8 cellular contexts compared by ENCODE assay signal in genomic region chr2:65228249-65228750, GRCh38. TPM values are rescaled to one million over a fixed set of nuclear protein-coding genes. Genes with fewer than 3 reads are reported as not detected.
DNase-seq lines count a peak whose midpoint lies in the region; ATAC-seq and TF ChIP-seq lines count a peak whose summit lies in the region.

No MANE protein-coding gene starts in this region.

- H3K4me1 ChIP-seq in RWPE2 (ENCODE audit: insufficient read depth, poor library complexity, severe bottlenecking) (peaks cover 47% of the 10 kb centered on the region), stomach (peaks cover 35 to 65% (median 55%) of the 10 kb centered on the region in 4 donors)

- H3K9me3 ChIP-seq in RWPE2 (ENCODE audit: severe bottlenecking) (no peaks in the 10 kb centered on the region), stomach (no peaks in the 10 kb centered on the region)

- ATAC-seq in GM19324 (IDR thresholded peaks at IDR 0.05; ENCODE audit: low FRiP score, unreplicated experiment) (peak; percentile 30), HG03432 (IDR thresholded peaks at IDR 0.05; ENCODE audit: unreplicated experiment) (peak; percentile 40), RWPE2 (ENCODE audit: low read depth) (no peak; the same call in 2 of the 3 replicates)

- no peak for TF ChIP-seq EP300 in stomach (IDR thresholded peaks at IDR 0.05)

- intact Hi-C loops in stomach (cut with DNase I; ENCODE audit: low total_unique reads) (no loop called here), posterior vena cava (cut with DNase I) (no loop called here)

- TF ChIP-seq CTCF in RWPE2 (IDR thresholded peaks at IDR 0.05; ENCODE audit: poor library complexity, severe bottlenecking) (no peak), cardiac fibroblast (IDR thresholded peaks at IDR 0.05; ENCODE audit: low read depth, low read length) (no peak), stomach (IDR thresholded peaks at IDR 0.05) (no peak)

- DNase-seq in D341Med (ENCODE audit: low spot score): peak; percentile 39
- DNase-seq in RWPE2 (ENCODE audit: low spot score): no peak
- DNase-seq in cardiac fibroblast (ENCODE audit: low read depth in 2 of 2): peak; percentile 54 to 62
- no peak for DNase-seq in stomach
- no peak for DNase-seq in posterior vena cava (ENCODE audit: low spot score)

- H3K27me3 ChIP-seq in RWPE2 (ENCODE audit: insufficient read depth, poor library complexity, severe bottlenecking) (no peaks in the 10 kb centered on the region), layer of hippocampus (ENCODE audit: control insufficient read depth, insufficient read depth, low read length) (no peaks in the 10 kb centered on the region), stomach (no peaks in the 10 kb centered on the region)

- TF ChIP-seq POLR2A in stomach (IDR thresholded peaks at IDR 0.05): no peak

- peak overlapping the region; percentile 91 for H3K27ac ChIP-seq in RWPE2 (ENCODE audit: poor library complexity, severe bottlenecking)
- H3K27ac ChIP-seq in layer of hippocampus (ENCODE audit: low read depth, low read length): peak overlapping the region; percentile 89
- H3K27ac ChIP-seq in stomach: peak overlapping the region; percentile 96 to 100 (median 99)

- 1% methylated on average over 17 of the region's 17 CpGs for WGBS in stomach, 5 donors

- peak overlapping the region; percentile 95 for H3K4me3 ChIP-seq in RWPE2 (ENCODE audit: severe bottlenecking)
- peak overlapping the region; percentile 99 to 100 for H3K4me3 ChIP-seq in cardiac fibroblast (replicated peaks in 1 of 2; ENCODE audit: low read depth in 2 of 2, low read length in 2 of 2)
- H3K4me3 ChIP-seq in stomach: peak overlapping the region; percentile 69 to 100 (median 86)

- H3K36me3 ChIP-seq in RWPE2 (ENCODE audit: low read depth) (peaks cover 42% of the 10 kb centered on the region), stomach (peaks cover 0 to 5% (median 5%) of the 10 kb centered on the region in 4 donors)

RNA-seq across cellular contexts. Expression of gene ACTR2, which starts 0.7 kb away (rescaled TPM):
- total RNA-seq in stomach: 100 to 1,000 TPM in 1 of 5 donors, 10 to 100 TPM in 4; 16.8 to 187 (median 47.8) TPM
- polyA plus RNA-seq in stomach: 100 to 1,000 TPM in 1 of 3 donors, 10 to 100 TPM in 2; 50.0 to 107 (median 68.9) TPM
- total RNA-seq in posterior vena cava: 100 to 1,000 TPM; 218 to 220 TPM

Comparison
In these comparisons a context has a peak if more than half of its experiments do, and no peak if none do; other contexts are left out.
1. DNase-seq: peak in D341Med (single experiment) and cardiac fibroblast (2 of 2); none in RWPE2 (single experiment), stomach (single experiment) and posterior vena cava (single experiment).
2. Peak in every context shown above with its lines, with median percentiles within 50 percentile points of each other: H3K27ac ChIP-seq and H3K4me3 ChIP-seq.